8 cellular contexts compared by ENCODE assay signal in the genomic region with DNA sequence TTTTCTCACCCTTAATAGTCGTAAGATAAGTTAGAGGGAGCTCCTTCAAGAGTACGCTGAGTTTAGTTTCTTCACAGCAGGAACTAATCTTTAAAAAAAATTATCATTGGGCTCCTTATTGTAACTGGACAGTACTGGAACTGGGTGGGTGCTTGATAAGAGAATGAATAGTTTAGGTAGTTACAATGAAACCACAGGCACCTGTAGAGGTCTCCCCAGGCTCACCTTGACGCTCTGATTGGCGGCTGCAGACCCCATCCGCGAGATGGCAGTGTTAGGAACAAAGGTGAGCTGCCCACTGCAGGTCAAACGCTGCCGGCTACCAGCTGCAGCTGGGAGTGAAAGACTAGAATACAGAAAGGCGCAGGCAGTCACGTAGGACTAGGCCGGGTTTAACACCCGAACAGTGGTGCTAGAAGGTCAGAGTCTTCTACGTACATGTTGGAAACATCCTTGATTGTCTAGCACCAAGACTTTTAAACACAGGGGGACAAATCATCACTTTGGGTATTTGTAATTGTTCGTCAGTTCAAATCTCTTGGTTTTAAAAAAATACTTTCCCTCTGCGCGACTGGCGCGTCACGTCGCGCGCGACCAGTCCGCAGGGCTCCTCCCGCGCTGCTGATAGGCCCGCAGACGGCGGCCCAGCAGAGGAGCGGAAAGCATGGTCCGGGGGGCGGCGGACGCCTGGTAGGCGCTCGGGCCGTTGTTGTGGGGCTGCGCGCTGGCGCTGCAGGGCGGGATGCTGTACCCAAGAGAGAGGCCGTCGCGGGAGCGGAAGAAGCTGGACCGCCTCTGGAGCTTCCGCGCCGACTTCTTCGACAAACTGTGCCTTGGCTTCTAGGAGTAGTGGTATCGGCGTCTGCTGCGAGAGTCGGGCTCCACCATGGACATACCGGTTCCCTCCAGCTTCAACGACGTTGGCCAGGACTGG. TPM values are rescaled to one million over a fixed set of nuclear protein-coding genes. Genes with fewer than 3 reads are reported as not detected.
DNase-seq lines count a peak whose midpoint lies in the region; ATAC-seq, FAIRE-seq and TF ChIP-seq lines count a peak whose summit lies in the region.

No MANE protein-coding gene starts in this region.

- no peaks in the 10 kb centered on the region for H3K27me3 ChIP-seq in kidney epithelial cell (ENCODE audit: control insufficient read depth, insufficient read depth, low read length)

- no peaks in the 10 kb centered on the region for H3K36me3 ChIP-seq in kidney epithelial cell (ENCODE audit: control insufficient read depth, insufficient read depth, low read length)

- peak; percentile 82 for ATAC-seq in HG02642 (IDR thresholded peaks at IDR 0.05; ENCODE audit: poor library complexity, unreplicated experiment)
- peak; percentile 84 to 86 for ATAC-seq in activated CD4-positive, CD25-positive, alpha-beta regulatory T cell treated with anti-CD3 and anti-CD28 coated beads, Interleukin-2, amount 50 U/mL, for 24 hours

- H3K4me3 ChIP-seq in kidney epithelial cell (ENCODE audit: low read depth, low read length): peak overlapping the region; percentile 52

- peak; percentile 79 for TF ChIP-seq CTCF in GM12872 (IDR thresholded peaks at IDR 0.05; ENCODE audit: insufficient read depth, low read depth, low read length)
- TF ChIP-seq CTCF in kidney epithelial cell (IDR thresholded peaks at IDR 0.05; ENCODE audit: insufficient read depth, low read length, poor library complexity, severe bottlenecking): peak; percentile 76

- peak; percentile 57 for DNase-seq in NCI-H146 treated with DMSO at 0.1 percent for 48 hours (lab: John Stamatoyannopoulos, UW; ENCODE audit: unreplicated experiment)
- peak; percentile 26 for DNase-seq in cerebellum (ENCODE audit: low spot score)
- DNase-seq in kidney epithelial cell (ENCODE audit: low read depth): peak; percentile 18
- peak; percentile 51 to 52 for DNase-seq in stimulated activated CD4-positive, alpha-beta T cell treated with anti-CD3 and anti-CD28 coated beads, Interleukin-15, amount 100 ng/mL, for 48 hours (ENCODE audit: low read depth in 2 of 2)
- DNase-seq in HTR-8/SVneo (ENCODE audit: insufficient read length, low spot score): no peak

- no peak for FAIRE-seq in HTR-8/SVneo (lab: Jason Lieb, UNC)

RNA-seq across cellular contexts. Expression of a gene that starts 45.6 kb away (rescaled TPM):
- 93.5 TPM for total RNA-seq in cerebellum
- 46.9 and 55.0 TPM in 2 replicates for total RNA-seq in kidney epithelial cell
